ENCODE assay signal across 6 cellular contexts in genomic region chr1:207049514-207049913, GRCh38. TPM values are rescaled to one million over a fixed set of nuclear protein-coding genes. Genes with fewer than 3 reads are reported as not detected.
A peak's percentile ranks its signal among the peaks of the same experiment; 100 is the strongest.
DNase-seq lines count a peak whose midpoint lies in the region; ATAC-seq, FAIRE-seq and TF ChIP-seq lines count a peak whose summit lies in the region.

No MANE protein-coding gene starts in this region.

- CTCF ChIA-PET in MCF 10A (lab: Yijun Ruan, JAX), result interaction anchor here (0.6 to 8.0 kb wide), 32 partner anchors 8 to 450 kb away, joined by 3 to 168 read pairs (median 7); partner anchors contain the start of genes C1orf116 and CR1

- TF ChIP-seq CTCF in MCF 10A (IDR thresholded peaks at IDR 0.05; ENCODE audit: unreplicated experiment), result no peak
- no peak for TF ChIP-seq CTCF in pancreas (IDR thresholded peaks at IDR 0.05)
- TF ChIP-seq CTCF in GM20000 (IDR thresholded peaks at IDR 0.05; ENCODE audit: extremely low read depth, missing control alignments), result no peak

- H3K4me3 ChIP-seq in HUES64 (ENCODE audit: low read length) (peak overlapping the region; percentile 93), pancreas (peak overlapping the region in 3 of 4 donors; percentile 67 to 96 (median 93))

- H3K27me3 ChIP-seq in HUES64 (ENCODE audit: insufficient read depth, low read length) (no peaks in the 10 kb centered on the region), pancreas (no peaks in the 10 kb centered on the region)

- peaks cover 31% of the 10 kb centered on the region for H3K4me1 ChIP-seq in HUES64 (ENCODE audit: insufficient read depth, low read length)
- H3K4me1 ChIP-seq in pancreas, result peaks cover 11 to 40% (median 39%) of the 10 kb centered on the region in 3 donors

- 78% methylated on average over 8 of the region's 8 CpGs for WGBS in HUES64
- WGBS in pancreas, 2 donors, result 35 to 38% methylated on average over 8 of the region's 8 CpGs

- peaks cover 59% of the 10 kb centered on the region for H3K36me3 Mint-ChIP-seq in MCF 10A (ENCODE audit: insufficient read depth, unreplicated experiment)

- intact Hi-C loops in MCF 10A (cut with micrococcal nuclease) (no loop called here), pancreas (cut with DNase I) (no loop called here)

- H3K27me3 Mint-ChIP-seq in MCF 10A (ENCODE audit: insufficient read depth, unreplicated experiment), result no peaks in the 10 kb centered on the region

- peak overlapping the region; percentile 97; the same call in 1 of the 2 replicates for H3K9ac ChIP-seq in HUES64 (ENCODE audit: low read depth, low read length)

- peaks cover 49% of the 10 kb centered on the region for H3K36me3 ChIP-seq in HUES64 (ENCODE audit: insufficient read depth, low read length)
- H3K36me3 ChIP-seq in pancreas, result peaks cover 0 to 15% (median 0%) of the 10 kb centered on the region in 3 donors

- POLR2A ChIA-PET in MCF 10A (lab: Yijun Ruan, JAX), result interaction anchor here (0.6 to 33.4 kb wide), 24 partner anchors 9 to 819 kb away, joined by 3 to 2100 read pairs (median 4); partner anchors contain the start of genes C1orf116, DYRK3 and MAPKAPK2

- BruUV-seq in MCF 10A (replicated peaks; lab: Mats Ljungman, UMichigan), result no TSS peak

- H3K9me3 Mint-ChIP-seq in MCF 10A (ENCODE audit: unreplicated experiment), result no peaks in the 10 kb centered on the region

- H3K4me3 Mint-ChIP-seq in MCF 10A (ENCODE audit: unreplicated experiment), result peak overlapping the region; percentile 89

- H3K4me1 Mint-ChIP-seq in MCF 10A (ENCODE audit: insufficient read depth, unreplicated experiment), result peaks cover 73% of the 10 kb centered on the region

- H3K27ac Mint-ChIP-seq in MCF 10A (ENCODE audit: low read depth, unreplicated experiment), result peak overlapping the region; percentile 95

- no peak overlapping the region for H3K27ac ChIP-seq in HUES64 (ENCODE audit: low read depth, low read length)
- H3K27ac ChIP-seq in pancreas, result peak overlapping the region in 2 of 4 donors; percentile 86 to 94

- no peak for FAIRE-seq in pancreas (lab: Jason Lieb, UNC)

- ATAC-seq in pancreas (no peak), HG03159 (IDR thresholded peaks at IDR 0.05; ENCODE audit: unreplicated experiment) (no peak)

- DNase-seq in MCF 10A (ENCODE audit: unreplicated experiment) (no peak), pancreas (no peak), GM20000 (ENCODE audit: low spot score) (no peak), NCI-H2029 treated with DMSO at 0.1 percent for 48 hours (lab: John Stamatoyannopoulos, UW) (no peak)

- no peaks in the 10 kb centered on the region for H3K9me3 ChIP-seq in HUES64 (ENCODE audit: insufficient read depth, low read depth, low read length)
- H3K9me3 ChIP-seq in pancreas, result no peaks in the 10 kb centered on the region

RNA-seq across cellular contexts. Expression of gene YOD1, which starts 1.5 kb away (rescaled TPM):
- polyA plus RNA-seq in HUES64 (2013, experiment 1 of 2), result 6.5 TPM
- 7.9 TPM for polyA plus RNA-seq in HUES64 (2013, experiment 2 of 2)
- total RNA-seq in MCF 10A (2022) (19.2 and 24.2 TPM in 2 replicates), pancreas (1 to 10 TPM; 1.8 to 4.0 (median 2.3) TPM)
- 1 to 10 TPM; 1.1 to 2.4 TPM for polyA plus RNA-seq in pancreas

RNA-seq across cellular contexts. Expression of gene PFKFB2, which starts 3.6 kb away (rescaled TPM):
- 5.9 TPM for polyA plus RNA-seq in HUES64 (2013, experiment 1 of 2)
- polyA plus RNA-seq in HUES64 (2013, experiment 2 of 2), result 7.8 TPM
- total RNA-seq in MCF 10A (2022), result 21.1 and 22.0 TPM in 2 replicates
- total RNA-seq in pancreas, result 10 to 100 TPM in 3 of 6 donors, 1 to 10 TPM in 3; 4.4 to 19.6 (median 9.9) TPM
- polyA plus RNA-seq in pancreas, result 10 to 100 TPM in 1 of 2 donors, 1 to 10 TPM in 1; 8.0 to 28.5 TPM

RNA-seq across cellular contexts. Expression of gene C1orf116, which starts 17.0 kb away (rescaled TPM):
- 1.5 TPM for polyA plus RNA-seq in HUES64 (2013, experiment 1 of 2)
- polyA plus RNA-seq in HUES64 (2013, experiment 2 of 2), result 2.2 TPM
- total RNA-seq in MCF 10A (2022) (35.4 and 35.5 TPM in 2 replicates), pancreas (10 to 100 TPM in 4 of 6 donors, 1 to 10 TPM in 2; 7.8 to 26.9 (median 10.1) TPM)
- 10 to 100 TPM in 1 of 2 donors, 1 to 10 TPM in 1; 9.4 to 11.7 TPM for polyA plus RNA-seq in pancreas

RNA-seq across cellular contexts. Expression of gene C4BPB, which starts 39.1 kb away (rescaled TPM):
- polyA plus RNA-seq in HUES64 (2013, experiment 1 of 2), result not detected
- 0.51 TPM for polyA plus RNA-seq in HUES64 (2013, experiment 2 of 2)
- total RNA-seq in MCF 10A (2022) (not detected in 2 replicates), pancreas (1 to 10 TPM; 1.6 to 6.3 (median 3.1) TPM)
- polyA plus RNA-seq in pancreas, result 10 to 100 TPM in 1 of 2 donors, 1 to 10 TPM in 1; 7.0 to 34.1 TPM

RNA-seq across cellular contexts. Expression of gene C4BPA, which starts 54.5 kb away (rescaled TPM):
- not detected for polyA plus RNA-seq in HUES64 (2013, experiment 1 of 2)
- not detected for polyA plus RNA-seq in HUES64 (2013, experiment 2 of 2)
- total RNA-seq in MCF 10A (2022) (not detected in 2 replicates), pancreas (10 to 100 TPM in 1 of 6 donors, 1 to 10 TPM in 5; 1.4 to 15.4 (median 7.7) TPM)
- 10 to 100 TPM in 1 of 2 donors, 1 to 10 TPM in 1; 7.2 to 11.9 TPM for polyA plus RNA-seq in pancreas
